1 cellular context compared by ENCODE assay signal in genomic region chr12:46266869-46267617, GRCh38.
A peak's percentile ranks its signal among the peaks of the same experiment; 100 is the strongest.
TF ChIP-seq lines count a peak whose summit lies in the region.

No MANE protein-coding gene starts in this region.

TF ChIP-seq in HEK293, 187 proteins besides CTCF, POLR2A, EP300 and RAD21 (continued from another document):
- TF ChIP-seq ZNF148 (tag by site-specific recombination; IDR thresholded peaks at IDR 0.05; ENCODE audit: borderline replicate concordance): no peak
- TF ChIP-seq ZNF362 (tag by site-specific recombination; IDR thresholded peaks at IDR 0.05): peak; percentile 73
- TF ChIP-seq ZXDB (tag by site-specific recombination; IDR thresholded peaks at IDR 0.05): peak; percentile 36; the same call in 1 of the 2 replicates
- peak; percentile 27 for TF ChIP-seq KLF10 (tag by site-specific recombination; IDR thresholded peaks at IDR 0.05)
- peak; percentile 11 for TF ChIP-seq ZNF660 (tag by site-specific recombination; IDR thresholded peaks at IDR 0.05)
- TF ChIP-seq ZBTB1 (tag by site-specific recombination; IDR thresholded peaks at IDR 0.05): 0 out of 2 replicates have a peak, but pooled peaks have one; percentile 18
- peak; percentile 87 for TF ChIP-seq ZBTB20 (tag by site-specific recombination; IDR thresholded peaks at IDR 0.05)
- peak; percentile 66; the same call in 1 of the 2 replicates for TF ChIP-seq PRDM1 (tag by site-specific recombination; IDR thresholded peaks at IDR 0.05)
- peak; percentile 81 for TF ChIP-seq ZBTB21 (tag by site-specific recombination; IDR thresholded peaks at IDR 0.05)
- no peak for TF ChIP-seq GFI1B (tag by site-specific recombination; IDR thresholded peaks at IDR 0.05)
- TF ChIP-seq ZFP69B (tag by site-specific recombination; IDR thresholded peaks at IDR 0.05): peak; percentile 66
- peak; percentile 66 for TF ChIP-seq ZBTB44 (tag by site-specific recombination; IDR thresholded peaks at IDR 0.05)
- TF ChIP-seq KLF9 (tag by site-specific recombination; IDR thresholded peaks at IDR 0.05; ENCODE audit: low read depth): no peak
- peak; percentile 30; the same call in 1 of the 2 replicates for TF ChIP-seq FEZF1 (tag by site-specific recombination; IDR thresholded peaks at IDR 0.05)
- TF ChIP-seq ZNF169 (tag by site-specific recombination; IDR thresholded peaks at IDR 0.05): no peak
- TF ChIP-seq ZSCAN30 (tag by site-specific recombination; IDR thresholded peaks at IDR 0.05): 0 out of 2 replicates have a peak, but pooled peaks have one; percentile 30
- TF ChIP-seq ZNF843 (tag by site-specific recombination; IDR thresholded peaks at IDR 0.05): peak; percentile 28; the same call in 1 of the 2 replicates
- TF ChIP-seq ZNF621 (tag by site-specific recombination; IDR thresholded peaks at IDR 0.05): no peak
- peak; percentile 37; the same call in 1 of the 2 replicates for TF ChIP-seq ZBTB8A (tag by site-specific recombination; IDR thresholded peaks at IDR 0.05)
- TF ChIP-seq ZSCAN23 (tag by site-specific recombination; IDR thresholded peaks at IDR 0.05): no peak
- TF ChIP-seq ZNF394 (tag by site-specific recombination; IDR thresholded peaks at IDR 0.05; ENCODE audit: borderline replicate concordance): peak; percentile 9; the same call in 1 of the 2 replicates
- TF ChIP-seq SP2 (tag by site-specific recombination; IDR thresholded peaks at IDR 0.05): peak; percentile 11; the same call in 1 of the 2 replicates
- peak; percentile 95 for TF ChIP-seq PRDM10 (tag by site-specific recombination; IDR thresholded peaks at IDR 0.05)
- peak; percentile 79 for TF ChIP-seq SP7 (tag by site-specific recombination; IDR thresholded peaks at IDR 0.05)
- peak; percentile 89 for TF ChIP-seq SCRT2 (tag by site-specific recombination; IDR thresholded peaks at IDR 0.05)
- TF ChIP-seq PRDM6 (tag by site-specific recombination; IDR thresholded peaks at IDR 0.05): peak; percentile 99
- TF ChIP-seq ZBTB10 (tag by site-specific recombination; IDR thresholded peaks at IDR 0.05): no peak
- TF ChIP-seq ZNF433 (tag by site-specific recombination; IDR thresholded peaks at IDR 0.05; ENCODE audit: low read depth): no peak
- peak; percentile 31; the same call in 1 of the 2 replicates for TF ChIP-seq ZNF366 (tag by site-specific recombination; conservative IDR thresholded peaks at IDR 0.05)
- peak; percentile 94 for TF ChIP-seq ZNF629 (tag by site-specific recombination; IDR thresholded peaks at IDR 0.05)
